ENCODE assay signal across 22 cellular contexts in genomic region chr5:3564827-3565560, GRCh38. TPM values are rescaled to one million over a fixed set of nuclear protein-coding genes. Genes with fewer than 3 reads are reported as not detected.
"Had no signal": no experiment of that assay in that cellular context is flagged by ENCODE, and none has a peak within 500 bp of the region (broad histone marks: within the 10 kb centered on the region; RNA-seq: fewer than 3 reads in every experiment).

No MANE protein-coding gene starts in this region.

- H3K36me3 ChIP-seq: gastroesophageal sphincter, ovary, prostate gland, tibial artery had no signal

- H3K4me3 ChIP-seq: coronary artery, gastroesophageal sphincter, ovary, prostate gland, tibial artery had no signal

- H3K27ac Mint-ChIP-seq: activated CD4-positive, alpha-beta memory T cell treated with anti-CD3 and anti-CD28 coated beads, Interleukin-2, amount 10 ng/mL, durations not matched to agents 7 days and 5 days; activated naive CD4-positive, alpha-beta T cell treated with anti-CD3 and anti-CD28 coated beads, Interleukin-2, amount 10 ng/mL, durations not matched to agents 7 days and 5 days; activated naive CD8-positive, alpha-beta T cell treated with anti-CD3 and anti-CD28 coated beads, Interleukin-2, amount 50 U/mL, for 24 hours; naive thymus-derived CD4-positive, alpha-beta T cell; stimulated activated naive CD8-positive, alpha-beta T cell treated with anti-CD3 and anti-CD28 coated beads, Interleukin-15, Interleukin-2, amounts not matched to agents 100 ng/mL and 50 ng/mL, for 24 hours; T-helper 17 cell had no signal

- H3K27me3 Mint-ChIP-seq: activated CD4-positive, alpha-beta memory T cell treated with anti-CD3 and anti-CD28 coated beads, Interleukin-2, amount 10 ng/mL, durations not matched to agents 7 days and 5 days; activated naive CD4-positive, alpha-beta T cell treated with anti-CD3 and anti-CD28 coated beads, Interleukin-2, amount 10 ng/mL, durations not matched to agents 7 days and 5 days; stimulated activated naive CD8-positive, alpha-beta T cell treated with anti-CD3 and anti-CD28 coated beads, Interleukin-15, Interleukin-2, amounts not matched to agents 100 ng/mL and 50 ng/mL, for 24 hours; T-helper 17 cell had no signal

- H3K4me3 Mint-ChIP-seq: activated CD4-positive, alpha-beta memory T cell treated with anti-CD3 and anti-CD28 coated beads, Interleukin-2, amount 10 ng/mL, durations not matched to agents 7 days and 5 days; activated naive CD4-positive, alpha-beta T cell treated with anti-CD3 and anti-CD28 coated beads, Interleukin-2, amount 10 ng/mL, durations not matched to agents 7 days and 5 days; activated naive CD8-positive, alpha-beta T cell treated with anti-CD3 and anti-CD28 coated beads, Interleukin-2, amount 50 U/mL, for 24 hours; naive thymus-derived CD4-positive, alpha-beta T cell; stimulated activated naive CD8-positive, alpha-beta T cell treated with anti-CD3 and anti-CD28 coated beads, Interleukin-15, Interleukin-2, amounts not matched to agents 100 ng/mL and 50 ng/mL, for 24 hours; T-helper 17 cell had no signal

- H3K4me1 ChIP-seq: gastroesophageal sphincter, prostate gland, tibial artery had no signal

- H3K27ac ChIP-seq: coronary artery, epithelial cell of prostate, gastroesophageal sphincter, ovary, prostate gland, tibial artery had no signal

- H3K4me1 Mint-ChIP-seq: activated CD4-positive, alpha-beta memory T cell treated with anti-CD3 and anti-CD28 coated beads, Interleukin-2, amount 10 ng/mL, durations not matched to agents 7 days and 5 days; activated naive CD4-positive, alpha-beta T cell treated with anti-CD3 and anti-CD28 coated beads, Interleukin-2, amount 10 ng/mL, durations not matched to agents 7 days and 5 days; activated naive CD8-positive, alpha-beta T cell treated with anti-CD3 and anti-CD28 coated beads, Interleukin-2, amount 50 U/mL, for 24 hours; naive thymus-derived CD4-positive, alpha-beta T cell; T-helper 17 cell had no signal

- ATAC-seq: activated naive CD8-positive, alpha-beta T cell treated with anti-CD3 and anti-CD28 coated beads, Interleukin-2, amount 50 U/mL, for 24 hours; gastroesophageal sphincter; left colon; naive thymus-derived CD4-positive, alpha-beta T cell; T-helper 17 cell had no signal

- H3K9me3 Mint-ChIP-seq: activated naive CD4-positive, alpha-beta T cell treated with anti-CD3 and anti-CD28 coated beads, Interleukin-2, amount 10 ng/mL, durations not matched to agents 7 days and 5 days had no signal

- H3K27me3 ChIP-seq: ovary, tibial artery had no signal

- DNase-seq: activated CD4-positive, alpha-beta memory T cell treated with anti-CD3 and anti-CD28 coated beads, Interleukin-2, amount 10 ng/mL, durations not matched to agents 7 days and 5 days; activated CD4-positive, alpha-beta T cell treated with anti-CD3 and anti-CD28 coated beads for 48 hours; activated CD4-positive, CD25-positive, alpha-beta regulatory T cell; activated effector memory CD4-positive, alpha-beta T cell treated with anti-CD3 and anti-CD28 coated beads, Interleukin-2, amount 50 U/mL, for 16 hours; activated naive CD4-positive, alpha-beta T cell treated with anti-CD3 and anti-CD28 coated beads, Interleukin-2, amount 10 ng/mL, durations not matched to agents 7 days and 5 days; activated naive CD8-positive, alpha-beta T cell treated with anti-CD3 and anti-CD28 coated beads, Interleukin-2, amount 50 U/mL, for 24 hours; activated T-cell treated with anti-CD3 and anti-CD28 coated beads for 4 hours; cerebellar nuclear complex; head of caudate nucleus; hypothalamus; left colon; naive thymus-derived CD4-positive, alpha-beta T cell; ovary; stimulated activated CD4-positive, alpha-beta T cell treated with anti-CD3 and anti-CD28 coated beads, Interleukin-4, amount 100 ng/mL, for 4 hours; T-helper 17 cell; tibial artery had no signal

- H3K36me3 Mint-ChIP-seq: activated naive CD4-positive, alpha-beta T cell treated with anti-CD3 and anti-CD28 coated beads, Interleukin-2, amount 10 ng/mL, durations not matched to agents 7 days and 5 days had no signal

- H3K9me3 ChIP-seq: ovary, prostate gland had no signal

RNA-seq across cellular contexts. Expression of gene IRX1, which starts 30.6 kb away (rescaled TPM):
- total RNA-seq: activated CD4-positive, alpha-beta memory T cell treated with anti-CD3 and anti-CD28 coated beads, Interleukin-2, amount 10 ng/mL, durations not matched to agents 7 days and 5 days; left colon; lung microvascular endothelial cell; naive thymus-derived CD4-positive, alpha-beta T cell; ovary; T-helper 17 cell had no signal
